ENCODE assay signal across 8 cellular contexts in genomic region chr2:121170577-121170976, GRCh38.
"Had no signal": no experiment of that assay in that cellular context is flagged by ENCODE, and none has a peak within 500 bp of the region (broad histone marks: within the 10 kb centered on the region; RNA-seq: fewer than 3 reads in every experiment).

No MANE protein-coding gene starts in this region.

- H3K9me3 ChIP-seq: adrenal gland, body of pancreas had no signal

- H3K27ac ChIP-seq: adrenal gland, ascending aorta, body of pancreas, brain microvascular endothelial cell, breast epithelium, cardiac muscle cell had no signal

- H3K4me1 ChIP-seq: adrenal gland, ascending aorta, body of pancreas, breast epithelium had no signal

- H3K4me3 ChIP-seq: adrenal gland, ascending aorta, body of pancreas, breast epithelium, cardiac muscle cell had no signal

- H3K36me3 ChIP-seq: adrenal gland, ascending aorta, brain microvascular endothelial cell, breast epithelium, cardiac muscle cell had no signal

- ATAC-seq: activated naive CD8-positive, alpha-beta T cell treated with anti-CD3 and anti-CD28 coated beads, Interleukin-2, amount 50 U/mL, for 24 hours; activated T-helper 17 cell treated with anti-CD3 and anti-CD28 coated beads, Interleukin-2, amount 50 U/mL, for 72 hours; body of pancreas had no signal
